ENCODE assay signal across 8 cellular contexts in genomic region chr3:157493627-157494550, GRCh38. TPM values are rescaled to one million over a fixed set of nuclear protein-coding genes. Genes with fewer than 3 reads are reported as not detected.
DNase-seq lines count a peak whose midpoint lies in the region; ATAC-seq and TF ChIP-seq lines count a peak whose summit lies in the region.

No MANE protein-coding gene starts in this region.

- DNase-seq in NCI-H2107 treated with DMSO at 0.1 percent for 48 hours (lab: John Stamatoyannopoulos, UW; ENCODE audit: unreplicated experiment) = peak; percentile 51
- DNase-seq in NCI-H2107 (lab: John Stamatoyannopoulos, UW) = no peak
- DNase-seq in NCI-H2029 (lab: John Stamatoyannopoulos, UW) = peak; percentile 65
- peak; percentile 70 for DNase-seq in astrocyte of the hippocampus (ENCODE audit: low read depth, low spot score)
- peak; percentile 18 for DNase-seq in kidney epithelial cell (ENCODE audit: low read depth)
- DNase-seq in NK-92 treated with Interleukin-12 subunit alpha and Interleukin-12 subunit beta, amount 100 ng/mL, for 24 hours (lab: John Stamatoyannopoulos, UW) = no peak
- DNase-seq in activated CD4-positive, alpha-beta memory T cell treated with anti-CD3 and anti-CD28 coated beads for 36 hours = no peak

- H3K4me3 Mint-ChIP-seq in activated CD4-positive, alpha-beta memory T cell treated with anti-CD3 and anti-CD28 coated beads for 36 hours = no peak overlapping the region

- TF ChIP-seq CTCF in kidney epithelial cell (IDR thresholded peaks at IDR 0.05; ENCODE audit: insufficient read depth, low read length, poor library complexity, severe bottlenecking) = peak; percentile 50

- H3K4me3 ChIP-seq in kidney epithelial cell (ENCODE audit: low read depth, low read length) = no peak overlapping the region

- no peak for ATAC-seq in activated CD4-positive, CD25-positive, alpha-beta regulatory T cell treated with anti-CD3 and anti-CD28 coated beads, Interleukin-2, amount 50 U/mL, for 24 hours

- POLR2A ChIA-PET in activated CD4-positive, alpha-beta memory T cell treated with anti-CD3 and anti-CD28 coated beads for 36 hours (lab: Charles Lee) = no interaction called here

- CTCF ChIA-PET in activated CD4-positive, alpha-beta memory T cell treated with anti-CD3 and anti-CD28 coated beads for 36 hours (lab: Charles Lee) = interaction anchor here (1.1 to 1.5 kb wide), 2 partner anchors 39 to 319 kb away, joined by 3 to 6 read pairs; no protein-coding TSS in a partner anchor

- no peaks in the 10 kb centered on the region for H3K36me3 Mint-ChIP-seq in activated CD4-positive, alpha-beta memory T cell treated with anti-CD3 and anti-CD28 coated beads for 36 hours

- H3K36me3 ChIP-seq in kidney epithelial cell (ENCODE audit: control insufficient read depth, insufficient read depth, low read length) = no peaks in the 10 kb centered on the region

- intact Hi-C loops in activated CD4-positive, alpha-beta memory T cell treated with anti-CD3 and anti-CD28 coated beads for 36 hours (cut with micrococcal nuclease) = no loop called here

- H3K27me3 ChIP-seq in kidney epithelial cell (ENCODE audit: control insufficient read depth, insufficient read depth, low read length) = no peaks in the 10 kb centered on the region

- H3K4me1 Mint-ChIP-seq in activated CD4-positive, alpha-beta memory T cell treated with anti-CD3 and anti-CD28 coated beads for 36 hours (ENCODE audit: low read depth) = peaks cover 2% of the 10 kb centered on the region

- no peaks in the 10 kb centered on the region for H3K9me3 Mint-ChIP-seq in activated CD4-positive, alpha-beta memory T cell treated with anti-CD3 and anti-CD28 coated beads for 36 hours

- H3K27ac Mint-ChIP-seq in activated CD4-positive, alpha-beta memory T cell treated with anti-CD3 and anti-CD28 coated beads for 36 hours = no peak overlapping the region

- peaks cover 7% of the 10 kb centered on the region for H3K27me3 Mint-ChIP-seq in activated CD4-positive, alpha-beta memory T cell treated with anti-CD3 and anti-CD28 coated beads for 36 hours

RNA-seq across cellular contexts. Expression of gene VEPH1, which starts 9.3 kb away (rescaled TPM):
- 9.0 and 26.0 TPM in 2 replicates for total RNA-seq in kidney epithelial cell
- total RNA-seq in activated CD4-positive, alpha-beta memory T cell treated with anti-CD3 and anti-CD28 coated beads for 36 hours = not detected

RNA-seq across cellular contexts. Expression of gene PTX3, which starts 57.2 kb away (rescaled TPM):
- total RNA-seq in kidney epithelial cell = 24.4 and 31.1 TPM in 2 replicates
- total RNA-seq in activated CD4-positive, alpha-beta memory T cell treated with anti-CD3 and anti-CD28 coated beads for 36 hours = under 1 TPM in 1 of 2 experiments, not detected in 1; 0.10 TPM

Comparison
In these comparisons a context has a peak if more than half of its experiments do, and no peak if none do; other contexts are left out.
1. DNase-seq: peak in NCI-H2107 treated with DMSO at 0.1 percent for 48 hours (single experiment), NCI-H2029 (single experiment), astrocyte of the hippocampus (single experiment) and kidney epithelial cell (single experiment); none in NCI-H2107 (single experiment), NK-92 treated with Interleukin-12 subunit alpha and Interleukin-12 subunit beta, amount 100 ng/mL, for 24 hours (single experiment) and activated CD4-positive, alpha-beta memory T cell treated with anti-CD3 and anti-CD28 coated beads for 36 hours (single experiment).
2. RNA of gene PTX3, which starts 57.2 kb away (total RNA-seq): 24.4 to 31.1 TPM in kidney epithelial cell; 0.10 TPM in activated CD4-positive, alpha-beta memory T cell treated with anti-CD3 and anti-CD28 coated beads for 36 hours; every median in the first group is over 10 times any median in the second.